In genomic region chr9:22005083-22005699, GRCh38 we compare ENCODE assay signal across 11 cellular contexts. TPM values are rescaled to one million over a fixed set of nuclear protein-coding genes. Genes with fewer than 3 reads are reported as not detected.
A peak's percentile ranks its signal among the peaks of the same experiment; 100 is the strongest.
DNase-seq lines count a peak whose midpoint lies in the region; ATAC-seq and TF ChIP-seq lines count a peak whose summit lies in the region.
"Had no signal": no experiment of that assay in that cellular context is flagged by ENCODE, and none has a peak within 500 bp of the region (broad histone marks: within the 10 kb centered on the region; RNA-seq: fewer than 3 reads in every experiment).

No MANE protein-coding gene starts in this region.

- TF ChIP-seq POLR2A in sigmoid colon (IDR thresholded peaks at IDR 0.05) = no peak

- ATAC-seq in CD4-positive, alpha-beta T cell (ENCODE audit: poor library complexity) = peak; percentile 28
- ATAC-seq in HG03108 (IDR thresholded peaks at IDR 0.05; ENCODE audit: unreplicated experiment) (no peak), HG02970 (IDR thresholded peaks at IDR 0.05; ENCODE audit: low FRiP score, unreplicated experiment) (no peak)
- ATAC-seq: lower lobe of right lung had no signal

- TF ChIP-seq CTCF in CD4-positive, alpha-beta T cell (IDR thresholded peaks at IDR 0.05) = no peak
- peak; percentile 55 for TF ChIP-seq CTCF in brain microvascular endothelial cell (IDR thresholded peaks at IDR 0.05; ENCODE audit: low read depth, low read length, missing control alignments)
- TF ChIP-seq CTCF in sigmoid colon (IDR thresholded peaks at IDR 0.05) = no peak

- no peak overlapping the region for H3K23ac ChIP-seq in mesendoderm (ENCODE audit: low read length)

- peak overlapping the region; percentile 33 for H3K9ac ChIP-seq in mesendoderm (ENCODE audit: low read length)

- H3K27ac ChIP-seq in CD4-positive, alpha-beta T cell (ENCODE audit: low read depth, low read length) = no peak overlapping the region
- H3K27ac ChIP-seq in brain microvascular endothelial cell (peak overlapping the region; percentile 89), mesendoderm (ENCODE audit: low read depth, low read length) (no peak overlapping the region), sigmoid colon (no peak overlapping the region)
- H3K27ac ChIP-seq: lower lobe of right lung had no signal

- WGBS in mesendoderm (ENCODE audit: extremely low coverage, insufficient coverage, low lambda C conversion rate) = no CpG with 5 or more reads among the region's 25 CpGs
- WGBS in sigmoid colon, 2 donors = 34 to 78% methylated on average over 25 of the region's 25 CpGs

- no peak overlapping the region for H3K27ac Mint-ChIP-seq in CD4-positive, alpha-beta T cell
- peak overlapping the region; percentile 16 to 94 (median 85) for H3K27ac Mint-ChIP-seq in IgD-negative memory B cell

- intact Hi-C loops in CD4-positive, alpha-beta T cell (cut with DNase I, micrococcal nuclease) = loop anchor here in 1 of 2 experiments (5.0 kb wide), 1 partner anchor 33 kb away; no protein-coding TSS in a partner anchor
- intact Hi-C loops in sigmoid colon (cut with DNase I) = no loop called here

- in situ Hi-C loops in brain microvascular endothelial cell (cut with HindIII; ENCODE audit: low pct_ligation_motif_present, low sequenced_read_pairs) = loop anchor here (25.0 kb wide), 1 partner anchor 193 kb away; the partner anchor contains the start of gene MTAP

- H2BK120ac ChIP-seq in mesendoderm (ENCODE audit: low read depth, low read length) = no peak overlapping the region

- no peaks in the 10 kb centered on the region for H3K9me3 ChIP-seq in CD4-positive, alpha-beta T cell (ENCODE audit: control insufficient read depth, low read length)
- H3K9me3 ChIP-seq in sigmoid colon = no peaks in the 10 kb centered on the region
- H3K9me3 ChIP-seq: lower lobe of right lung had no signal

- DNase-seq in CD4-positive, alpha-beta T cell = no peak
- peak; percentile 48 for DNase-seq in brain microvascular endothelial cell
- DNase-seq in mesendoderm = peak; percentile 79
- no peak for DNase-seq in sigmoid colon
- no peak for DNase-seq in NCI-H526 treated with DMSO at 0.1 percent for 48 hours (lab: John Stamatoyannopoulos, UW)
- DNase-seq: activated CD4-positive, alpha-beta T cell treated with anti-CD3 and anti-CD28 coated beads, Interleukin-2, amount 50 U/mL, for 48 hours; KBM-7; lower lobe of right lung had no signal

- no peak overlapping the region for H3K18ac ChIP-seq in mesendoderm (ENCODE audit: low read length)

- POLR2A ChIA-PET in CD4-positive, alpha-beta T cell (lab: Charles Lee) = no interaction called here

- peak overlapping the region; percentile 42 for H3K4me2 ChIP-seq in mesendoderm (ENCODE audit: low read length)

- H3K27me3 Mint-ChIP-seq in CD4-positive, alpha-beta T cell = peaks cover 92% of the 10 kb centered on the region
- H3K27me3 Mint-ChIP-seq in IgD-negative memory B cell = peaks cover 20% of the 10 kb centered on the region

- no peak overlapping the region for H2BK5ac ChIP-seq in mesendoderm (ENCODE audit: low read length)

- H3K36me3 Mint-ChIP-seq in CD4-positive, alpha-beta T cell (ENCODE audit: low read depth) = no peaks in the 10 kb centered on the region
- no peaks in the 10 kb centered on the region for H3K36me3 Mint-ChIP-seq in IgD-negative memory B cell

- no peak overlapping the region for H4K5ac ChIP-seq in mesendoderm (ENCODE audit: low read length)

- H2AK5ac ChIP-seq in mesendoderm (ENCODE audit: low read length) = no peak overlapping the region

- no peak for TF ChIP-seq EP300 in sigmoid colon (IDR thresholded peaks at IDR 0.05)

- no peaks in the 10 kb centered on the region for H3K79me2 ChIP-seq in mesendoderm (ENCODE audit: control insufficient read depth, insufficient read depth, low read length)

- H3K27me3 ChIP-seq in CD4-positive, alpha-beta T cell (ENCODE audit: control insufficient read depth, insufficient read depth, low read length) = peaks cover 88% of the 10 kb centered on the region
- H3K27me3 ChIP-seq in brain microvascular endothelial cell (replicated peaks) = no peaks in the 10 kb centered on the region
- H3K27me3 ChIP-seq in mesendoderm (ENCODE audit: insufficient read depth, low read length, poor library complexity) = peaks cover 12% of the 10 kb centered on the region
- H3K27me3 ChIP-seq in sigmoid colon = peaks cover 13 to 65% (median 28%) of the 10 kb centered on the region in 3 donors

- peak overlapping the region; percentile 12 for H3K56ac ChIP-seq in mesendoderm (ENCODE audit: low read length)

- peaks cover 27% of the 10 kb centered on the region for H3K36me3 ChIP-seq in brain microvascular endothelial cell (replicated peaks)
- H3K36me3 ChIP-seq in mesendoderm (ENCODE audit: control insufficient read depth, insufficient read depth, low read length) = no peaks in the 10 kb centered on the region
- no peaks in the 10 kb centered on the region for H3K36me3 ChIP-seq in sigmoid colon
- H3K36me3 ChIP-seq: lower lobe of right lung had no signal

- CTCF ChIA-PET in CD4-positive, alpha-beta T cell (lab: Charles Lee) = interaction anchor here (0.6 kb wide), 1 partner anchor 540 kb away, joined by 4 read pairs; no protein-coding TSS in a partner anchor

- no peak overlapping the region for H4K8ac ChIP-seq in mesendoderm (ENCODE audit: low read depth, low read length)

- no peaks in the 10 kb centered on the region for H3K79me1 ChIP-seq in mesendoderm (ENCODE audit: low read length)

- H3K9me3 Mint-ChIP-seq in CD4-positive, alpha-beta T cell = no peaks in the 10 kb centered on the region
- peaks cover 0 to 1% (median 0%) of the 10 kb centered on the region in 3 donors for H3K9me3 Mint-ChIP-seq in IgD-negative memory B cell

- H2BK15ac ChIP-seq in mesendoderm (replicated peaks; ENCODE audit: low read depth) = no peak overlapping the region

- peak overlapping the region; percentile 94 for H3K4me3 ChIP-seq in brain microvascular endothelial cell (ENCODE audit: low read depth, low read length)
- no peak overlapping the region for H3K4me3 ChIP-seq in mesendoderm (ENCODE audit: low read length)
- no peak overlapping the region for H3K4me3 ChIP-seq in sigmoid colon
- H3K4me3 ChIP-seq: lower lobe of right lung had no signal

- peaks cover 23% of the 10 kb centered on the region for H3K4me1 Mint-ChIP-seq in CD4-positive, alpha-beta T cell (ENCODE audit: low read depth)
- H3K4me1 Mint-ChIP-seq in IgD-negative memory B cell = peaks cover 0 to 27% (median 18%) of the 10 kb centered on the region in 3 donors

- H3K4me1 ChIP-seq in mesendoderm (ENCODE audit: control insufficient read depth, low read depth, low read length) (peaks cover 2% of the 10 kb centered on the region), sigmoid colon (peaks cover 0 to 25% (median 13%) of the 10 kb centered on the region in 4 donors)

- H3K4ac ChIP-seq in mesendoderm (ENCODE audit: low read depth, low read length) = no peak overlapping the region

- no peak overlapping the region for H3K4me3 Mint-ChIP-seq in CD4-positive, alpha-beta T cell
- H3K4me3 Mint-ChIP-seq in IgD-negative memory B cell = peak overlapping the region in 3 of 4 donors; percentile 36 to 75 (median 46)

RNA-seq across cellular contexts. Expression of gene CDKN2B, which starts 3.9 kb away (rescaled TPM):
- total RNA-seq in CD4-positive, alpha-beta T cell = not detected
- polyA plus RNA-seq in IgD-negative memory B cell (0.23 TPM), sigmoid colon (100 to 1,000 TPM in 1 of 3 donors, 10 to 100 TPM in 2; 33.7 to 124 (median 84.1) TPM)
- 1.0 TPM for polyA plus RNA-seq in mesendoderm (2013, experiment 1 of 2)
- polyA plus RNA-seq in mesendoderm (2013, experiment 2 of 2) = 1.3 TPM
- total RNA-seq in sigmoid colon = 1 to 10 TPM; 3.0 to 6.1 (median 4.5) TPM

RNA-seq across cellular contexts. Expression of gene CDKN2B-AS1, which starts 10.6 kb away (rescaled TPM):
- total RNA-seq in CD4-positive, alpha-beta T cell = under 1 TPM; 0.25 to 0.30 TPM
- polyA plus RNA-seq in IgD-negative memory B cell = not detected
- 0.10 TPM for polyA plus RNA-seq in mesendoderm (2013, experiment 1 of 2)
- polyA plus RNA-seq in mesendoderm (2013, experiment 2 of 2) = 0.06 TPM
- 1 to 10 TPM in 2 of 4 donors, under 1 TPM in 2; 0.49 to 2.0 (median 1.0) TPM for total RNA-seq in sigmoid colon
- polyA plus RNA-seq in sigmoid colon = 100 to 1,000 TPM in 2 of 3 donors, 10 to 100 TPM in 1; 31.1 to 264 (median 250) TPM

RNA-seq across cellular contexts. Expression of gene CDKN2A, which starts 11.0 kb away (rescaled TPM):
- under 1 TPM; 0.71 to 0.89 TPM for total RNA-seq in CD4-positive, alpha-beta T cell
- 13.9 TPM for polyA plus RNA-seq in IgD-negative memory B cell
- 1.2 TPM for polyA plus RNA-seq in mesendoderm (2013, experiment 1 of 2)
- polyA plus RNA-seq in mesendoderm (2013, experiment 2 of 2) = 1.2 TPM
- total RNA-seq in sigmoid colon = 1 to 10 TPM; 1.4 to 6.1 (median 3.5) TPM
- 1 to 10 TPM; 1.7 to 2.5 (median 2.4) TPM for polyA plus RNA-seq in sigmoid colon

Comparison
In these comparisons a context has a peak if more than half of its experiments do, and no peak if none do; other contexts are left out.
1. DNase-seq: peak in brain microvascular endothelial cell (single experiment) and mesendoderm (single experiment); none in CD4-positive, alpha-beta T cell (0 of 10), sigmoid colon (single experiment) and NCI-H526 treated with DMSO at 0.1 percent for 48 hours (single experiment).